ENCODE assay signal across 34 cellular contexts in genomic region chr14:51451561-51451960, GRCh38.
"Had no signal": no experiment of that assay in that cellular context is flagged by ENCODE, and none has a peak within 500 bp of the region (broad histone marks: within the 10 kb centered on the region; RNA-seq: fewer than 3 reads in every experiment).

No MANE protein-coding gene starts in this region.

- H3K36me3 Mint-ChIP-seq: activated CD4-positive, alpha-beta memory T cell treated with anti-CD3 and anti-CD28 coated beads for 36 hours; activated CD8-positive, alpha-beta memory T cell treated with anti-CD3 and anti-CD28 coated beads, Interleukin-2, amount 10 ng/mL, durations not matched to agents 7 days and 5 days; activated naive CD4-positive, alpha-beta T cell treated with anti-CD3 and anti-CD28 coated beads, Interleukin-2, amount 10 ng/mL, durations not matched to agents 7 days and 5 days; activated naive CD4-positive, alpha-beta T cell treated with anti-CD3 and anti-CD28 coated beads, Interleukin-2, amount 50 U/mL, for 72 hours; activated naive CD8-positive, alpha-beta T cell treated with anti-CD3 and anti-CD28 coated beads, Interleukin-2, amount 10 ng/mL, durations not matched to agents 7 days and 5 days; brain had no signal

- H3K9me3 Mint-ChIP-seq: activated CD4-positive, alpha-beta memory T cell treated with anti-CD3 and anti-CD28 coated beads for 36 hours; activated CD4-positive, alpha-beta T cell treated with anti-CD3 and anti-CD28 coated beads, Interleukin-2, amount 10 ng/mL, durations not matched to agents 24 days and 14 days; activated naive CD4-positive, alpha-beta T cell treated with anti-CD3 and anti-CD28 coated beads, Interleukin-2, amount 10 ng/mL, durations not matched to agents 7 days and 5 days; activated naive CD8-positive, alpha-beta T cell treated with anti-CD3 and anti-CD28 coated beads, Interleukin-2, amount 10 ng/mL, durations not matched to agents 7 days and 5 days; activated T-helper 1 cell treated with anti-CD3 and anti-CD28 coated beads, Interleukin-12 subunit alpha, Interleukin-12 subunit beta, Interleukin-2, Interleukin-4 antibody, amounts not matched to agents 30 ng/mL and 10 ng/mL and 1 ng/mL, durations not matched to agents 14 hours and 24 hours and 36 hours; activated T-helper 2 cell treated with anti-CD3 and anti-CD28 coated beads, Interferon-gamma antibody, Interleukin-2, Interleukin-4, amounts not matched to agents 10 μg/mL and 5 μg/mL and 100 μg/mL, durations not matched to agents 14 hours and 24 hours and 36 hours; endodermal cell; T-helper 2 cell treated with Interferon-gamma antibody and Interleukin-4, amounts not matched to agents 5 μg/mL and 100 μg/mL, for 36 hours had no signal

- H3K4me3 Mint-ChIP-seq: activated CD4-positive, alpha-beta memory T cell treated with anti-CD3 and anti-CD28 coated beads for 36 hours; activated CD4-positive, alpha-beta T cell treated with anti-CD3 and anti-CD28 coated beads for 36 hours; activated CD4-positive, alpha-beta T cell treated with anti-CD3 and anti-CD28 coated beads, Interleukin-2, amount 10 ng/mL, durations not matched to agents 24 days and 14 days; activated CD8-positive, alpha-beta memory T cell treated with anti-CD3 and anti-CD28 coated beads, Interleukin-2, amount 10 ng/mL, durations not matched to agents 7 days and 5 days; activated CD8-positive, alpha-beta T cell treated with anti-CD3 and anti-CD28 coated beads, Interleukin-2, amount 10 ng/mL, durations not matched to agents 7 days and 5 days; activated naive CD4-positive, alpha-beta T cell treated with anti-CD3 and anti-CD28 coated beads, Interleukin-2, amount 10 ng/mL, durations not matched to agents 7 days and 5 days; activated naive CD8-positive, alpha-beta T cell treated with anti-CD3 and anti-CD28 coated beads, Interleukin-2, amount 10 ng/mL, durations not matched to agents 7 days and 5 days; activated T-helper 1 cell treated with anti-CD3 and anti-CD28 coated beads, Interleukin-12 subunit alpha, Interleukin-12 subunit beta, Interleukin-2, Interleukin-4 antibody, amounts not matched to agents 30 ng/mL and 10 ng/mL and 1 ng/mL, durations not matched to agents 14 hours and 24 hours and 36 hours; brain; endodermal cell; T-helper 17 cell; T-helper 2 cell treated with Interferon-gamma antibody and Interleukin-4, amounts not matched to agents 5 μg/mL and 100 μg/mL, for 36 hours had no signal

- ATAC-seq: activated CD4-positive, alpha-beta T cell treated with anti-CD3 and anti-CD28 coated beads for 36 hours; activated CD8-positive, alpha-beta memory T cell treated with anti-CD3 and anti-CD28 coated beads, Interleukin-2, amount 10 ng/mL, durations not matched to agents 7 days and 5 days; activated CD8-positive, alpha-beta T cell treated with anti-CD3 and anti-CD28 coated beads, Interleukin-2, amount 10 ng/mL, durations not matched to agents 7 days and 5 days; activated naive CD4-positive, alpha-beta T cell treated with anti-CD3 and anti-CD28 coated beads, Interleukin-2, amount 50 U/mL, for 72 hours; T-helper 17 cell had no signal

- H3K4me1 Mint-ChIP-seq: activated CD4-positive, alpha-beta T cell treated with anti-CD3 and anti-CD28 coated beads for 36 hours; activated CD4-positive, alpha-beta T cell treated with anti-CD3 and anti-CD28 coated beads, Interleukin-2, amount 10 ng/mL, durations not matched to agents 24 days and 14 days; activated CD8-positive, alpha-beta memory T cell treated with anti-CD3 and anti-CD28 coated beads, Interleukin-2, amount 10 ng/mL, durations not matched to agents 7 days and 5 days; activated naive CD4-positive, alpha-beta T cell treated with anti-CD3 and anti-CD28 coated beads, Interleukin-2, amount 10 ng/mL, durations not matched to agents 7 days and 5 days; activated naive CD8-positive, alpha-beta T cell treated with anti-CD3 and anti-CD28 coated beads, Interleukin-2, amount 10 ng/mL, durations not matched to agents 7 days and 5 days; T-helper 17 cell had no signal

- H3K27me3 Mint-ChIP-seq: activated CD4-positive, alpha-beta T cell treated with anti-CD3 and anti-CD28 coated beads, Interleukin-2, amount 10 ng/mL, durations not matched to agents 24 days and 14 days; activated naive CD8-positive, alpha-beta T cell treated with anti-CD3 and anti-CD28 coated beads, Interleukin-2, amount 10 ng/mL, durations not matched to agents 7 days and 5 days had no signal

- H3K36me3 ChIP-seq: ascending aorta, breast epithelium, cardiac muscle cell, colonic mucosa, esophagus squamous epithelium had no signal

- H3K4me3 ChIP-seq: ascending aorta, breast epithelium, cardiac muscle cell, colonic mucosa, dorsolateral prefrontal cortex, esophagus squamous epithelium had no signal

- H3K4me1 ChIP-seq: breast epithelium, colonic mucosa had no signal

- H3K27me3 ChIP-seq: ascending aorta, breast epithelium, cardiac muscle cell, colonic mucosa, dorsolateral prefrontal cortex, esophagus squamous epithelium had no signal

- H3K27ac Mint-ChIP-seq: activated CD4-positive, alpha-beta memory T cell treated with anti-CD3 and anti-CD28 coated beads for 36 hours; activated CD4-positive, alpha-beta T cell treated with anti-CD3 and anti-CD28 coated beads for 36 hours; activated CD4-positive, alpha-beta T cell treated with anti-CD3 and anti-CD28 coated beads, Interleukin-2, amount 10 ng/mL, durations not matched to agents 24 days and 14 days; activated CD8-positive, alpha-beta memory T cell treated with anti-CD3 and anti-CD28 coated beads, Interleukin-2, amount 10 ng/mL, durations not matched to agents 7 days and 5 days; activated CD8-positive, alpha-beta T cell treated with anti-CD3 and anti-CD28 coated beads, Interleukin-2, amount 10 ng/mL, durations not matched to agents 7 days and 5 days; activated naive CD4-positive, alpha-beta T cell treated with anti-CD3 and anti-CD28 coated beads, Interleukin-2, amount 10 ng/mL, durations not matched to agents 7 days and 5 days; activated naive CD4-positive, alpha-beta T cell treated with anti-CD3 and anti-CD28 coated beads, Interleukin-2, amount 50 U/mL, for 72 hours; activated naive CD8-positive, alpha-beta T cell treated with anti-CD3 and anti-CD28 coated beads, Interleukin-2, amount 10 ng/mL, durations not matched to agents 7 days and 5 days; activated T-helper 1 cell treated with anti-CD3 and anti-CD28 coated beads, Interleukin-12 subunit alpha, Interleukin-12 subunit beta, Interleukin-2, Interleukin-4 antibody, amounts not matched to agents 30 ng/mL and 10 ng/mL and 1 ng/mL, durations not matched to agents 14 hours and 24 hours and 36 hours; activated T-helper 2 cell treated with anti-CD3 and anti-CD28 coated beads, Interferon-gamma antibody, Interleukin-2, Interleukin-4, amounts not matched to agents 10 μg/mL and 5 μg/mL and 100 μg/mL, durations not matched to agents 14 hours and 24 hours and 36 hours; brain; endodermal cell; T-helper 17 cell; T-helper 2 cell treated with Interferon-gamma antibody and Interleukin-4, amounts not matched to agents 5 μg/mL and 100 μg/mL, for 36 hours had no signal

- H3K27ac ChIP-seq: ascending aorta, breast epithelium, cardiac muscle cell, colonic mucosa, dorsolateral prefrontal cortex, esophagus squamous epithelium had no signal

- DNase-seq: activated CD4-positive, alpha-beta memory T cell treated with anti-CD3 and anti-CD28 coated beads for 36 hours; activated CD4-positive, alpha-beta T cell treated with anti-CD3 and anti-CD28 coated beads for 36 hours; activated CD4-positive, alpha-beta T cell treated with anti-CD3 and anti-CD28 coated beads, Interleukin-2, amount 10 ng/mL, durations not matched to agents 24 days and 14 days; activated CD4-positive, CD25-positive, alpha-beta regulatory T cell; activated CD4-positive, CD25-positive, alpha-beta regulatory T cell treated with anti-CD3 and anti-CD28 coated beads, Interleukin-2, amount 50 U/mL, for 72 hours; activated CD8-positive, alpha-beta memory T cell treated with anti-CD3 and anti-CD28 coated beads, Interleukin-2, amount 10 ng/mL, durations not matched to agents 7 days and 5 days; activated CD8-positive, alpha-beta memory T cell treated with anti-CD3 and anti-CD28 coated beads, Interleukin-2, amount 50 U/mL, for 4 hours; activated CD8-positive, alpha-beta T cell treated with anti-CD3 and anti-CD28 coated beads, Interleukin-2, amount 10 ng/mL, durations not matched to agents 7 days and 5 days; activated gamma-delta T cell; activated naive CD4-positive, alpha-beta T cell; activated naive CD4-positive, alpha-beta T cell treated with anti-CD3 and anti-CD28 coated beads, Interleukin-2, amount 10 ng/mL, durations not matched to agents 7 days and 5 days; activated naive CD8-positive, alpha-beta T cell treated with anti-CD3 and anti-CD28 coated beads, Interleukin-2, amount 10 ng/mL, durations not matched to agents 7 days and 5 days; activated T-cell treated with anti-CD3 and anti-CD28 coated beads, Interleukin-2, amount 50 U/mL, for 1 hour; activated T-cell treated with anti-CD3 and anti-CD28 coated beads, Interleukin-2, amount 50 U/mL, for 48 hours; central memory CD4-positive, alpha-beta T cell; cerebellar nuclear complex; colonic mucosa; dorsolateral prefrontal cortex; effector memory CD4-positive, alpha-beta T cell; endodermal cell; erythroblast; esophagus squamous epithelium; head of caudate nucleus; T-helper 1 cell; T-helper 17 cell; T1000 had no signal

- H3K9me3 ChIP-seq: ascending aorta, breast epithelium, colonic mucosa, esophagus squamous epithelium had no signal
